ENCODE assay signal across 30 cellular contexts in genomic region chr5:59090323-59090722, GRCh38.
"Had no signal": no experiment of that assay in that cellular context is flagged by ENCODE, and none has a peak within 500 bp of the region (broad histone marks: within the 10 kb centered on the region; RNA-seq: fewer than 3 reads in every experiment).

No MANE protein-coding gene starts in this region.

- H3K4me3 ChIP-seq: coronary artery, dorsolateral prefrontal cortex, heart left ventricle had no signal

- DNase-seq: activated B cell treated with CpG ODN at 0.5 μM for 24 hours; activated CD4-positive, alpha-beta memory T cell treated with anti-CD3 and anti-CD28 coated beads, Interleukin-2, amount 10 ng/mL, durations not matched to agents 7 days and 5 days; activated CD4-positive, alpha-beta T cell treated with anti-CD3 and anti-CD28 coated beads, Interleukin-2, amount 10 ng/mL, durations not matched to agents 7 days and 5 days; activated CD4-positive, alpha-beta T cell treated with anti-CD3 and anti-CD28 coated beads, Interleukin-2, amount 50 U/mL, for 4 hours; activated CD8-positive, alpha-beta memory T cell treated with anti-CD3 and anti-CD28 coated beads, Interleukin-2, amount 50 U/mL, for 48 hours; activated gamma-delta T cell; activated naive CD4-positive, alpha-beta T cell; activated naive CD4-positive, alpha-beta T cell treated with anti-CD3 and anti-CD28 coated beads, Interleukin-2, amount 10 ng/mL, durations not matched to agents 7 days and 5 days; activated naive CD8-positive, alpha-beta T cell treated with anti-CD3 and anti-CD28 coated beads, Interleukin-2, amount 10 ng/mL, durations not matched to agents 7 days and 5 days; activated T-cell treated with anti-CD3 and anti-CD28 coated beads for 4 hours; activated T-cell treated with anti-CD3 and anti-CD28 coated beads, Interleukin-2, amount 50 U/mL, for 24 hours; activated T-cell treated with anti-CD3 and anti-CD28 coated beads, Interleukin-2, amount 50 U/mL, for 72 hours; amniotic stem cell; anterior cingulate cortex; brain microvascular endothelial cell; dorsolateral prefrontal cortex; effector memory CD4-positive, alpha-beta T cell; endodermal cell; foreskin fibroblast; glutamatergic neuron; heart left ventricle; T-helper 1 cell; T-helper 17 cell; T1000; WERI-Rb-1 had no signal

- H3K27ac Mint-ChIP-seq: activated B cell treated with CpG ODN at 0.5 μM for 24 hours; activated CD4-positive, alpha-beta memory T cell treated with anti-CD3 and anti-CD28 coated beads, Interleukin-2, amount 10 ng/mL, durations not matched to agents 7 days and 5 days; activated CD4-positive, alpha-beta T cell treated with anti-CD3 and anti-CD28 coated beads, Interleukin-2, amount 10 ng/mL, durations not matched to agents 7 days and 5 days; activated naive CD4-positive, alpha-beta T cell treated with anti-CD3 and anti-CD28 coated beads, Interleukin-2, amount 10 ng/mL, durations not matched to agents 7 days and 5 days; activated naive CD4-positive, alpha-beta T cell treated with anti-CD3 and anti-CD28 coated beads, Interleukin-2, amount 50 U/mL, for 72 hours; activated naive CD8-positive, alpha-beta T cell treated with anti-CD3 and anti-CD28 coated beads, Interleukin-2, amount 10 ng/mL, durations not matched to agents 7 days and 5 days; activated T-cell treated with anti-CD3 and anti-CD28 coated beads, Interleukin-2, amount 50 U/mL, for 24 hours; activated T-cell treated with anti-CD3 and anti-CD28 coated beads, Interleukin-2, amount 50 U/mL, for 72 hours; dendritic cell treated with granulocyte-macrophage colony-stimulating factor and Interleukin-4, amounts not matched to agents 40 ng/mL and 50 ng/mL, for 4 days; endodermal cell; T-helper 17 cell; T-helper 2 cell treated with Interferon-gamma antibody and Interleukin-4, amounts not matched to agents 5 μg/mL and 100 μg/mL, for 36 hours had no signal

- H3K4me3 Mint-ChIP-seq: activated B cell treated with CpG ODN at 0.5 μM for 24 hours; activated CD4-positive, alpha-beta memory T cell treated with anti-CD3 and anti-CD28 coated beads, Interleukin-2, amount 10 ng/mL, durations not matched to agents 7 days and 5 days; activated CD4-positive, alpha-beta T cell treated with anti-CD3 and anti-CD28 coated beads, Interleukin-2, amount 10 ng/mL, durations not matched to agents 7 days and 5 days; activated naive CD4-positive, alpha-beta T cell treated with anti-CD3 and anti-CD28 coated beads, Interleukin-2, amount 10 ng/mL, durations not matched to agents 7 days and 5 days; activated naive CD8-positive, alpha-beta T cell treated with anti-CD3 and anti-CD28 coated beads, Interleukin-2, amount 10 ng/mL, durations not matched to agents 7 days and 5 days; activated T-cell treated with anti-CD3 and anti-CD28 coated beads, Interleukin-2, amount 50 U/mL, for 24 hours; activated T-cell treated with anti-CD3 and anti-CD28 coated beads, Interleukin-2, amount 50 U/mL, for 72 hours; central memory CD8-positive, alpha-beta T cell; dendritic cell treated with granulocyte-macrophage colony-stimulating factor and Interleukin-4, amounts not matched to agents 40 ng/mL and 50 ng/mL, for 4 days; endodermal cell; T-helper 17 cell; T-helper 2 cell treated with Interferon-gamma antibody and Interleukin-4, amounts not matched to agents 5 μg/mL and 100 μg/mL, for 36 hours had no signal

- H3K27me3 ChIP-seq: brain microvascular endothelial cell, dorsolateral prefrontal cortex, heart left ventricle had no signal

- H3K27ac ChIP-seq: brain microvascular endothelial cell, coronary artery, dorsolateral prefrontal cortex, heart left ventricle, WERI-Rb-1 had no signal

- H3K9me3 Mint-ChIP-seq: activated B cell treated with CpG ODN at 0.5 μM for 24 hours; activated naive CD8-positive, alpha-beta T cell treated with anti-CD3 and anti-CD28 coated beads, Interleukin-2, amount 10 ng/mL, durations not matched to agents 7 days and 5 days; activated T-cell treated with anti-CD3 and anti-CD28 coated beads, Interleukin-2, amount 50 U/mL, for 24 hours; central memory CD8-positive, alpha-beta T cell; dendritic cell treated with granulocyte-macrophage colony-stimulating factor and Interleukin-4, amounts not matched to agents 40 ng/mL and 50 ng/mL, for 4 days; endodermal cell; T-helper 2 cell treated with Interferon-gamma antibody and Interleukin-4, amounts not matched to agents 5 μg/mL and 100 μg/mL, for 36 hours had no signal

- H3K9me3 ChIP-seq: heart left ventricle had no signal

- H3K4me1 Mint-ChIP-seq: activated B cell treated with CpG ODN at 0.5 μM for 24 hours, endodermal cell had no signal

- H3K36me3 ChIP-seq: brain microvascular endothelial cell, heart left ventricle, WERI-Rb-1 had no signal

- H3K27me3 Mint-ChIP-seq: activated B cell treated with CpG ODN at 0.5 μM for 24 hours; activated T-cell treated with anti-CD3 and anti-CD28 coated beads, Interleukin-2, amount 50 U/mL, for 24 hours; dendritic cell treated with granulocyte-macrophage colony-stimulating factor and Interleukin-4, amounts not matched to agents 40 ng/mL and 50 ng/mL, for 4 days; T-helper 17 cell had no signal
